ENCODE assay signal across 8 cellular contexts in the genomic region with DNA sequence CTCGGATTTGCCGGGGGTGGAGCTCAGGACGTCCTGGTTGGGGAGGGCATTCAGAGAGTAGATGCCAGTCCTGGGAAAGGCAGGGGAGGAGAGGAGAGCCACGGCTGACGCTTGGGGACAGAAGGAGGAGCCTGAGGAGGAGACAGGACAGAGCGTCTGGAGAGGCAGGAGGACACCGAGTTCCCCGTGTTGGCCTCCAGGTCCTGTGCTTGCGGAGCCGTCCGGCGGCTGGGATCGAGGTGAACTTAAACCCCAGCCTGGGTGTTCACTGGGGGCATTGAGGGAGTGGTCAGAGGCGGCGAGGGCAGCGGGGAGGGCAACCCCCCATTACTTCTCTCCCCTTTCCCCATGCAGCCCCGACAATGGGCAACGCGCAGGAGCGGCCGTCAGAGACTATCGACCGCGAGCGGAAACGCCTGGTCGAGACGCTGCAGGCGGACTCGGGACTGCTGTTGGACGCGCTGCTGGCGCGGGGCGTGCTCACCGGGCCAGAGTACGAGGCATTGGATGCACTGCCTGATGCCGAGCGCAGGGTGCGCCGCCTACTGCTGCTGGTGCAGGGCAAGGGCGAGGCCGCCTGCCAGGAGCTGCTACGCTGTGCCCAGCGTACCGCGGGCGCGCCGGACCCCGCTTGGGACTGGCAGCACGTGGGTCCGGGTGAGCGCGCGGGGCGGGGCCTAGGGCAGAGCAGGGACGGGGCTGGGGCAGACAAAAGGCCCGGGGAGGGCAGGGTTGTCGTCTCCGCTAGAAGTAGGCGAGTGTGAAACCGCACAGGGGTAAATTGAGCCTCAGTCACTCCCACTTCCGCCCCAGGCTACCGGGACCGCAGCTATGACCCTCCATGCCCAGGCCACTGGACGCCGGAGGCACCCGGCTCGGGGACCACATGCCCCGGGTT. TPM values are rescaled to one million over a fixed set of nuclear protein-coding genes. Genes with fewer than 3 reads are reported as not detected.
DNase-seq lines count a peak whose midpoint lies in the region; ATAC-seq and TF ChIP-seq lines count a peak whose summit lies in the region.

No MANE protein-coding gene starts in this region.

- CTCF ChIA-PET in CD4-positive, alpha-beta T cell (lab: Charles Lee), result interaction anchor here (1.0 to 4.2 kb wide), 3 partner anchors 11 to 19 kb away, joined by 4 to 17 read pairs (median 15); partner anchors contain the start of genes FBXL8 and TRADD

- POLR2A ChIA-PET in CD4-positive, alpha-beta T cell (lab: Charles Lee), result interaction anchor here (3.2 to 5.7 kb wide), 2 partner anchors 11 to 15 kb away, joined by 16 to 44 read pairs; partner anchors contain the start of genes FBXL8 and TRADD

- no peaks in the 10 kb centered on the region for H3K9me3 ChIP-seq in CD4-positive, alpha-beta T cell (ENCODE audit: control insufficient read depth, low read length)
- H3K9me3 ChIP-seq in osteoblast (ENCODE audit: low read depth, low read length), result no peaks in the 10 kb centered on the region

- intact Hi-C loops in CD4-positive, alpha-beta T cell (cut with DNase I, micrococcal nuclease), result no loop called here
- intact Hi-C loops in Right ventricle myocardium superior (cut with DNase I), result no loop called here

- no peaks in the 10 kb centered on the region for H3K36me3 Mint-ChIP-seq in CD4-positive, alpha-beta T cell (ENCODE audit: low read depth)

- peaks cover 50% of the 10 kb centered on the region for H3K4me1 Mint-ChIP-seq in CD4-positive, alpha-beta T cell (ENCODE audit: low read depth)

- H3K27me3 ChIP-seq in CD4-positive, alpha-beta T cell (ENCODE audit: control insufficient read depth, insufficient read depth, low read length), result peaks cover 33% of the 10 kb centered on the region
- no peaks in the 10 kb centered on the region for H3K27me3 ChIP-seq in osteoblast (ENCODE audit: insufficient read depth, low read length)

- H3K4me2 ChIP-seq in osteoblast (ENCODE audit: insufficient read depth, low read length), result peak overlapping the region; percentile 95

- no peaks in the 10 kb centered on the region for H3K9me3 Mint-ChIP-seq in CD4-positive, alpha-beta T cell

- H3K27me3 Mint-ChIP-seq in CD4-positive, alpha-beta T cell, result peaks cover 80% of the 10 kb centered on the region

- no peak for TF ChIP-seq POLR2A in GM18505 (IDR thresholded peaks at IDR 0.05; ENCODE audit: borderline replicate concordance, extremely low read depth, insufficient read depth, insufficient read length)

- H3K4me3 Mint-ChIP-seq in CD4-positive, alpha-beta T cell, result peak overlapping the region; percentile 82

- peaks cover 22% of the 10 kb centered on the region for H3K4me1 ChIP-seq in osteoblast (ENCODE audit: insufficient read depth, low read length)

- DNase-seq in CD4-positive, alpha-beta T cell, result peak; percentile 38 to 69 (median 52)
- no peak for DNase-seq in Jurkat, Clone E6-1 (ENCODE audit: low read depth, low spot score)
- DNase-seq in SHP77 treated with DMSO at 0.1 percent for 48 hours (lab: John Stamatoyannopoulos, UW) (peak; percentile 41), amniotic stem cell (lab: John Stamatoyannopoulos, UW) (peak; percentile 71), Right ventricle myocardium superior (peak; percentile 94), osteoblast (ENCODE audit: insufficient read length, low spot score, missing footprints) (peak; percentile 99)

- H3K36me3 ChIP-seq in osteoblast (ENCODE audit: insufficient read depth, low read length), result no peaks in the 10 kb centered on the region

- H3K27ac ChIP-seq in CD4-positive, alpha-beta T cell (ENCODE audit: low read depth, low read length), result no peak overlapping the region
- peak overlapping the region; percentile 39 for H3K27ac ChIP-seq in osteoblast (ENCODE audit: low read depth, low read length)

- ATAC-seq in CD4-positive, alpha-beta T cell (ENCODE audit: poor library complexity), result peak; percentile 73
- peak; percentile 44 for ATAC-seq in GM19351 (IDR thresholded peaks at IDR 0.05; ENCODE audit: unreplicated experiment)
- peak; percentile 70 for ATAC-seq in Right ventricle myocardium superior (ENCODE audit: poor library complexity)
- ATAC-seq in GM18505 (IDR thresholded peaks at IDR 0.05; ENCODE audit: unreplicated experiment), result no peak

- H3K27ac Mint-ChIP-seq in CD4-positive, alpha-beta T cell, result no peak overlapping the region

- H3K4me3 ChIP-seq in Jurkat, Clone E6-1 (ENCODE audit: low read length), result peak overlapping the region; percentile 40
- peak overlapping the region; percentile 78 for H3K4me3 ChIP-seq in osteoblast (ENCODE audit: insufficient read depth, low read length)

- H3K79me2 ChIP-seq in osteoblast (ENCODE audit: insufficient read depth, low read length), result no peaks in the 10 kb centered on the region

- TF ChIP-seq CTCF in CD4-positive, alpha-beta T cell (IDR thresholded peaks at IDR 0.05), result no peak
- peak; percentile 16 for TF ChIP-seq CTCF in osteoblast (IDR thresholded peaks at IDR 0.05; ENCODE audit: extremely low read depth, low read depth, low read length)

- H4K20me1 ChIP-seq in osteoblast (ENCODE audit: insufficient read depth, low read length), result peaks cover 15% of the 10 kb centered on the region

- peak overlapping the region; percentile 85 for H2AFZ ChIP-seq in osteoblast (ENCODE audit: low read length)

RNA-seq across cellular contexts. Expression of gene NOL3, which starts 3.7 kb away (rescaled TPM):
- 1 to 10 TPM; 1.1 to 1.2 TPM for total RNA-seq in CD4-positive, alpha-beta T cell
- polyA plus RNA-seq in Jurkat, Clone E6-1 (2012; ENCODE audit: insufficient read depth, insufficient read length), result 13.8 TPM
- total RNA-seq in Right ventricle myocardium superior (105 TPM), osteoblast (9.1 and 10.9 TPM in 2 replicates)

RNA-seq across cellular contexts. Expression of gene HSF4, which starts 9.5 kb away (rescaled TPM):
- 10 to 100 TPM; 19.7 to 26.1 TPM for total RNA-seq in CD4-positive, alpha-beta T cell
- polyA plus RNA-seq in Jurkat, Clone E6-1 (2012; ENCODE audit: insufficient read depth, insufficient read length), result 57.4 TPM
- 62.9 TPM for total RNA-seq in Right ventricle myocardium superior
- total RNA-seq in osteoblast, result 5.8 and 8.5 TPM in 2 replicates

RNA-seq across cellular contexts. Expression of gene MATCAP1, which starts 9.7 kb away (rescaled TPM):
- total RNA-seq in CD4-positive, alpha-beta T cell, result 10 to 100 TPM in 1 of 2 experiments, 1 to 10 TPM in 1; 9.7 to 10.6 TPM
- 53.0 TPM for polyA plus RNA-seq in Jurkat, Clone E6-1 (2012; ENCODE audit: insufficient read depth, insufficient read length)
- 7.7 TPM for total RNA-seq in Right ventricle myocardium superior
- total RNA-seq in osteoblast, result 3.6 and 4.7 TPM in 2 replicates

RNA-seq across cellular contexts. Expression of gene FBXL8, which starts 14.3 kb away (rescaled TPM):
- 10 to 100 TPM; 11.5 to 11.6 TPM for total RNA-seq in CD4-positive, alpha-beta T cell
- polyA plus RNA-seq in Jurkat, Clone E6-1 (2012; ENCODE audit: insufficient read depth, insufficient read length), result 18.4 TPM
- total RNA-seq in Right ventricle myocardium superior (9.5 TPM), osteoblast (12.7 and 15.6 TPM in 2 replicates)

RNA-seq across cellular contexts. Expression of gene TRADD, which starts 14.3 kb away (rescaled TPM):
- 10 to 100 TPM; 32.4 to 34.0 TPM for total RNA-seq in CD4-positive, alpha-beta T cell
- 20.4 TPM for polyA plus RNA-seq in Jurkat, Clone E6-1 (2012; ENCODE audit: insufficient read depth, insufficient read length)
- 9.0 TPM for total RNA-seq in Right ventricle myocardium superior
- total RNA-seq in osteoblast, result 19.2 and 19.5 TPM in 2 replicates
